14 cellular contexts compared by ENCODE assay signal in the genomic region with DNA sequence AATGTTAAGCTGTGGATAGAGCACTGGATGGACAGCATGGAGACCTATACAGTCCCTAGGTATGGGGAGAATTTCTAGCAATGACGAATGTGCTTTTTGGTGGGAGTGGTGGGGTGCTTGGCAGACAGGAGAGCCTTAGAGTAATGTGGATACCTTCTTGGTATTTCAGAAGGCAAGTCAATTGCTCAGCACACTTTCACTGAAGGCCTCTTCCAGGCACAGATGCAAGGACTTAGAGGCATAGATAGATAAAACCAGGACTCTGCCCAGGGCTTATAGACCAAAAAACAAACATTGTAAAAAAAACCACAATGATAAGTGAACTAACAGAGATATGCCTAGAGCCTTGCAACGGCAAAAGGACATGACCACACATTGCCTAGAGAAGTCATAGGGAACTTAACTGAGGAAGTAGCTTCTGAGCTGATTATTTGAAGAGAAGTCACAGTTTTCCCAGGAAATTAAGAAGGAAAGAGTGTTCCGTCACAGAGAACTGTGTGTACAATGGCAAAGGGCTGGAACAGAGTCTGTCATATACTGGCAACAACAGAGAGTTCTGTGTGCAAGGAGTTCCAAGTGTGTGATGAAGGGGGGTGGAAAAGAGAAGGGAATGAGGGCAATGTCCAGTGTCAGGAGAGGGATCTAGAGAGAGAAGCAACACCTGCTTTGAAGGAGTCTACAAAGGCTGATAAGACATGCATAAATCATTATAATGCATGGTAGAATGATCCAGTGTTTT.
DNase-seq lines count a peak whose midpoint lies in the region; ATAC-seq and TF ChIP-seq lines count a peak whose summit lies in the region.
"Had no signal": no experiment of that assay in that cellular context is flagged by ENCODE, and none has a peak within 500 bp of the region (broad histone marks: within the 10 kb centered on the region; RNA-seq: fewer than 3 reads in every experiment).

No MANE protein-coding gene starts in this region.

- no TSS peak for BruUV-seq in PC-3 (replicated peaks; lab: Mats Ljungman, UMichigan)

- no peak for TF ChIP-seq POLR2A in heart left ventricle (IDR thresholded peaks at IDR 0.05)

- intact Hi-C loops in PC-3 (cut with micrococcal nuclease): no loop called here
- intact Hi-C loops in heart left ventricle (cut with DNase I): no loop called here

- no peaks in the 10 kb centered on the region for H3K9me3 ChIP-seq in PC-3 (ENCODE audit: low read length)
- H3K9me3 ChIP-seq in heart left ventricle: no peaks in the 10 kb centered on the region
- H3K9me3 ChIP-seq: BLaER1 had no signal

- H3K27ac ChIP-seq in PC-3 (ENCODE audit: low read length) (no peak overlapping the region), heart left ventricle (peak overlapping the region in 1 of 12 donors; percentile 60)
- H3K27ac ChIP-seq: BLaER1 had no signal

- H3K9me2 ChIP-seq in PC-3 (replicated peaks; ENCODE audit: low read length): no peaks in the 10 kb centered on the region

- H4K20me1 ChIP-seq in PC-3 (ENCODE audit: low read length): no peaks in the 10 kb centered on the region
- H4K20me1 ChIP-seq: BLaER1 had no signal

- H3F3A ChIP-seq in PC-3 (ENCODE audit: low read length, unreplicated experiment): no peaks in the 10 kb centered on the region

- no peaks in the 10 kb centered on the region for H3K9me3 Mint-ChIP-seq in activated CD8-positive, alpha-beta T cell treated with anti-CD3 and anti-CD28 coated beads, Interleukin-2, amount 10 ng/mL, durations not matched to agents 7 days and 5 days (ENCODE audit: insufficient read depth)
- H3K9me3 Mint-ChIP-seq: T-helper 1 cell treated with Interleukin-12 subunit alpha and Interleukin-12 subunit beta and Interleukin-4 antibody, amounts not matched to agents 30 μg/mL and 1 μg/mL, for 36 hours had no signal

- no peak overlapping the region for H3K4me3 Mint-ChIP-seq in activated CD8-positive, alpha-beta T cell treated with anti-CD3 and anti-CD28 coated beads, Interleukin-2, amount 10 ng/mL, durations not matched to agents 7 days and 5 days
- H3K4me3 Mint-ChIP-seq: activated naive CD8-positive, alpha-beta T cell; T-helper 1 cell treated with Interleukin-12 subunit alpha and Interleukin-12 subunit beta and Interleukin-4 antibody, amounts not matched to agents 30 μg/mL and 1 μg/mL, for 36 hours had no signal

- 56 to 66% (median 64%) methylated on average over 3 of the region's 3 CpGs for WGBS in heart left ventricle, 4 donors

- H3K36me3 ChIP-seq in PC-3 (ENCODE audit: low read depth, low read length): no peaks in the 10 kb centered on the region
- no peaks in the 10 kb centered on the region for H3K36me3 ChIP-seq in heart left ventricle
- H3K36me3 ChIP-seq: BLaER1 had no signal

- H3K27me3 ChIP-seq in PC-3 (ENCODE audit: low read length) (no peaks in the 10 kb centered on the region), heart left ventricle (no peaks in the 10 kb centered on the region)
- H3K27me3 ChIP-seq: BLaER1 had no signal

- H3K79me2 ChIP-seq in PC-3 (ENCODE audit: low read length): no peaks in the 10 kb centered on the region

- POLR2A ChIA-PET in PC-3 (lab: Charles Lee; ENCODE audit: unreplicated experiment): no interaction called here
- POLR2A ChIA-PET in activated CD8-positive, alpha-beta T cell treated with anti-CD3 and anti-CD28 coated beads, Interleukin-2, amount 10 ng/mL, durations not matched to agents 7 days and 5 days (lab: Charles Lee): no interaction called here

- H3K4me3 ChIP-seq in PC-3 (ENCODE audit: low read length): no peak overlapping the region
- no peak overlapping the region for H3K4me3 ChIP-seq in heart left ventricle
- H3K4me3 ChIP-seq: BLaER1 had no signal

- ATAC-seq in PC-3 (peak; percentile 67), heart left ventricle (peak; percentile 31 to 58 (median 40)), GM21390 (IDR thresholded peaks at IDR 0.05; ENCODE audit: unreplicated experiment) (no peak)
- ATAC-seq in activated CD8-positive, alpha-beta T cell treated with anti-CD3 and anti-CD28 coated beads, Interleukin-2, amount 10 ng/mL, durations not matched to agents 7 days and 5 days: no peak

- no peaks in the 10 kb centered on the region for H3K36me3 Mint-ChIP-seq in activated CD8-positive, alpha-beta T cell treated with anti-CD3 and anti-CD28 coated beads, Interleukin-2, amount 10 ng/mL, durations not matched to agents 7 days and 5 days (ENCODE audit: low read depth)
- H3K36me3 Mint-ChIP-seq: activated naive CD8-positive, alpha-beta T cell had no signal

- H3K4me1 ChIP-seq in PC-3 (ENCODE audit: insufficient read depth, low read length) (peaks cover 10% of the 10 kb centered on the region; the same call in 1 of the 2 replicates), heart left ventricle (peaks cover 0 to 53% (median 0%) of the 10 kb centered on the region in 12 donors)

- no peak overlapping the region for H3K4me2 ChIP-seq in PC-3 (ENCODE audit: low read length)
- H3K4me2 ChIP-seq: BLaER1 had no signal

- no peak overlapping the region for H2AFZ ChIP-seq in PC-3 (ENCODE audit: low read length)

- peaks cover under 1% of the 10 kb centered on the region for H3K27me3 Mint-ChIP-seq in activated CD8-positive, alpha-beta T cell treated with anti-CD3 and anti-CD28 coated beads, Interleukin-2, amount 10 ng/mL, durations not matched to agents 7 days and 5 days (ENCODE audit: low read depth)
- H3K27me3 Mint-ChIP-seq: activated naive CD8-positive, alpha-beta T cell had no signal

- TF ChIP-seq CTCF in PC-3 (conservative IDR thresholded peaks at IDR 0.05; ENCODE audit: low read depth, low read length) (no peak), heart left ventricle (IDR thresholded peaks at IDR 0.05) (no peak)

- no peak overlapping the region for H3K27ac Mint-ChIP-seq in activated CD8-positive, alpha-beta T cell treated with anti-CD3 and anti-CD28 coated beads, Interleukin-2, amount 10 ng/mL, durations not matched to agents 7 days and 5 days
- H3K27ac Mint-ChIP-seq: activated naive CD8-positive, alpha-beta T cell; T-helper 1 cell treated with Interleukin-12 subunit alpha and Interleukin-12 subunit beta and Interleukin-4 antibody, amounts not matched to agents 30 μg/mL and 1 μg/mL, for 36 hours had no signal

- CTCF ChIA-PET in PC-3 (lab: Charles Lee): no interaction called here
- CTCF ChIA-PET in activated CD8-positive, alpha-beta T cell treated with anti-CD3 and anti-CD28 coated beads, Interleukin-2, amount 10 ng/mL, durations not matched to agents 7 days and 5 days (lab: Charles Lee): no interaction called here

- peaks cover 22% of the 10 kb centered on the region for H3K4me1 Mint-ChIP-seq in activated CD8-positive, alpha-beta T cell treated with anti-CD3 and anti-CD28 coated beads, Interleukin-2, amount 10 ng/mL, durations not matched to agents 7 days and 5 days (ENCODE audit: low read depth)

- DNase-seq in GDM1 (lab: John Stamatoyannopoulos, UW) (peak; percentile 58), PC-3 (peak; percentile 55), heart left ventricle (no peak), putamen (ENCODE audit: low spot score) (peak; percentile 56), kidney glomerular epithelial cell (lab: John Stamatoyannopoulos, UW) (no peak)
- no peak for DNase-seq in activated CD8-positive, alpha-beta T cell treated with anti-CD3 and anti-CD28 coated beads, Interleukin-2, amount 10 ng/mL, durations not matched to agents 7 days and 5 days
- DNase-seq in stimulated activated CD4-positive, alpha-beta T cell treated with anti-CD3 and anti-CD28 coated beads, Interleukin-12 subunit alpha, Interleukin-12 subunit beta, amount 100 ng/mL, for 4 hours: no peak
- DNase-seq: activated CD8-positive, alpha-beta memory T cell treated with anti-CD3 and anti-CD28 coated beads for 24 hours; kidney; NCI-H2081 treated with DMSO at 0.1 percent for 48 hours had no signal

- H3K9ac ChIP-seq in PC-3 (ENCODE audit: low read length): no peak overlapping the region
- H3K9ac ChIP-seq: BLaER1 had no signal

Comparison
In these comparisons a context has a peak if more than half of its experiments do, and no peak if none do; other contexts are left out.
1. DNase-seq: peak in GDM1 (single experiment), PC-3 (single experiment) and putamen (single experiment); none in heart left ventricle (0 of 5), activated CD8-positive, alpha-beta T cell treated with anti-CD3 and anti-CD28 coated beads, Interleukin-2, amount 10 ng/mL, durations not matched to agents 7 days and 5 days (single experiment), stimulated activated CD4-positive, alpha-beta T cell treated with anti-CD3 and anti-CD28 coated beads, Interleukin-12 subunit alpha, Interleukin-12 subunit beta, amount 100 ng/mL, for 4 hours (single experiment) and kidney glomerular epithelial cell (single experiment).
2. ATAC-seq: peak in PC-3 (single experiment) and heart left ventricle (4 of 4); none in GM21390 (single experiment) and activated CD8-positive, alpha-beta T cell treated with anti-CD3 and anti-CD28 coated beads, Interleukin-2, amount 10 ng/mL, durations not matched to agents 7 days and 5 days (single experiment).